ENCODE assay signal across 12 cellular contexts in the genomic region with DNA sequence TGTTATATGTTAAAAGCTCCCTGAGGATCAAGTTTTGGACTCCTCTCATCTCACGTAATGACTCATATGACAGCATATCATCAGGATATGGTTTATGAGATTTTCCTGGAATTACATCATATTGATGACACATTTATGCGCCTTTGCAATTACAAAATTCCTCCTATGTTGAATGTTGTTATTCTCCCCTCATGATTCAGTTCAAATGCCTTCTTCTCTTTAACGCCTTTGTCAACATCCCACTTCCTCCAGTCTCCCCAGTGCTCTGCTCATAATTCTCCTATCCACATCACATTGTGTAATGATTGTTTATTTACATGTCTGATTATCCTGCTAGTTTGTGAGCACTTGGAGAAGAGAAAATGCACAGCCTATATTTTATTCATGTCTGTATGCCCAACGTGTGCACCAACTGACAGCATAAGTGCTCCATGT.
DNase-seq lines count a peak whose midpoint lies in the region; ATAC-seq and TF ChIP-seq lines count a peak whose summit lies in the region.
"Had no signal": no experiment of that assay in that cellular context is flagged by ENCODE, and none has a peak within 500 bp of the region (broad histone marks: within the 10 kb centered on the region; RNA-seq: fewer than 3 reads in every experiment).

No MANE protein-coding gene starts in this region.

- no peak overlapping the region for H3K9ac ChIP-seq in SK-N-MC (ENCODE audit: insufficient read length)

- no peak for ATAC-seq in activated T-cell treated with anti-CD3 and anti-CD28 coated beads, Interleukin-2, amount 50 U/mL, for 4 hours
- ATAC-seq in GM19455 (IDR thresholded peaks at IDR 0.05; ENCODE audit: unreplicated experiment) = no peak
- ATAC-seq: stimulated activated naive CD8-positive, alpha-beta T cell treated with anti-CD3 and anti-CD28 coated beads, Interleukin-15, Interleukin-2, amounts not matched to agents 100 U/mL and 50 U/mL, for 24 hours had no signal

- H3K27me3 ChIP-seq in uterus = no peaks in the 10 kb centered on the region

- H3K27ac ChIP-seq in SK-N-MC (peak overlapping the region; percentile 20), uterus (peak overlapping the region; percentile 43 to 44)
- H3K27ac ChIP-seq: psoas muscle had no signal

- H3K4me1 Mint-ChIP-seq in activated T-cell treated with anti-CD3 and anti-CD28 coated beads, Interleukin-2, amount 50 U/mL, for 4 hours (ENCODE audit: low read depth) = peaks cover 2% of the 10 kb centered on the region

- no peaks in the 10 kb centered on the region for H3K9me3 Mint-ChIP-seq in activated T-cell treated with anti-CD3 and anti-CD28 coated beads, Interleukin-2, amount 50 U/mL, for 4 hours
- H3K9me3 Mint-ChIP-seq: activated T-helper 1 cell treated with anti-CD3 and anti-CD28 coated beads, Interleukin-12 subunit alpha, Interleukin-12 subunit beta, Interleukin-2, Interleukin-4 antibody, amounts not matched to agents 30 ng/mL and 10 ng/mL and 1 ng/mL, durations not matched to agents 14 hours and 24 hours and 36 hours; CD4-positive, alpha-beta T cell had no signal

- peak; percentile 36 for DNase-seq in SIG-M5 treated with dmso at 0.1 percent for 504 hours (lab: John Stamatoyannopoulos, UW; ENCODE audit: unreplicated experiment)
- DNase-seq in SIG-M5 (lab: John Stamatoyannopoulos, UW) = no peak
- peak; percentile 48 for DNase-seq in SK-N-MC (ENCODE audit: low read depth, low spot score)
- peak; percentile 99 for DNase-seq in fibroblast of villous mesenchyme (ENCODE audit: low read depth)
- DNase-seq in uterus = no peak
- DNase-seq in activated T-cell treated with anti-CD3 and anti-CD28 coated beads, Interleukin-2, amount 50 U/mL, for 4 hours = no peak
- DNase-seq in UCSD-AML1 (lab: John Stamatoyannopoulos, UW; ENCODE audit: unreplicated experiment) = no peak
- DNase-seq: CD4-positive, alpha-beta T cell; psoas muscle; stimulated activated naive CD8-positive, alpha-beta T cell treated with anti-CD3 and anti-CD28 coated beads, Interleukin-15, Interleukin-2, amounts not matched to agents 100 U/mL and 50 U/mL, for 24 hours had no signal

- H3K9me3 ChIP-seq in SK-N-MC (ENCODE audit: low read depth, low read length) (no peaks in the 10 kb centered on the region), uterus (no peaks in the 10 kb centered on the region)
- H3K9me3 ChIP-seq: psoas muscle had no signal

- TF ChIP-seq POLR2A in uterus (IDR thresholded peaks at IDR 0.05) = no peak

- H3K4me3 ChIP-seq in SK-N-MC (no peak overlapping the region), fibroblast of villous mesenchyme (ENCODE audit: low read depth, low read length) (no peak overlapping the region), uterus (no peak overlapping the region)
- H3K4me3 ChIP-seq: psoas muscle had no signal

- TF ChIP-seq CTCF in fibroblast of villous mesenchyme (IDR thresholded peaks at IDR 0.05; ENCODE audit: insufficient read depth, low read depth, low read length) (no peak), uterus (IDR thresholded peaks at IDR 0.05) (no peak)

- H3K36me3 Mint-ChIP-seq in activated T-cell treated with anti-CD3 and anti-CD28 coated beads, Interleukin-2, amount 50 U/mL, for 4 hours (ENCODE audit: insufficient read depth) = no peaks in the 10 kb centered on the region

- H3K36me3 ChIP-seq in SK-N-MC (ENCODE audit: insufficient read depth, low read length) = peaks cover 3% of the 10 kb centered on the region; the same call in 1 of the 2 replicates
- H3K36me3 ChIP-seq in uterus = no peaks in the 10 kb centered on the region

- no peak overlapping the region for H3K4me3 Mint-ChIP-seq in activated T-cell treated with anti-CD3 and anti-CD28 coated beads, Interleukin-2, amount 50 U/mL, for 4 hours
- H3K4me3 Mint-ChIP-seq: activated T-helper 1 cell treated with anti-CD3 and anti-CD28 coated beads, Interleukin-12 subunit alpha, Interleukin-12 subunit beta, Interleukin-2, Interleukin-4 antibody, amounts not matched to agents 30 ng/mL and 10 ng/mL and 1 ng/mL, durations not matched to agents 14 hours and 24 hours and 36 hours; CD4-positive, alpha-beta T cell had no signal

- no peaks in the 10 kb centered on the region for H3K4me1 ChIP-seq in uterus
- H3K4me1 ChIP-seq: psoas muscle had no signal

- H3K27me3 Mint-ChIP-seq in activated T-cell treated with anti-CD3 and anti-CD28 coated beads, Interleukin-2, amount 50 U/mL, for 4 hours (ENCODE audit: low read depth) = no peaks in the 10 kb centered on the region
- H3K27me3 Mint-ChIP-seq: CD4-positive, alpha-beta T cell had no signal

- intact Hi-C loops in uterus (cut with DNase I; ENCODE audit: low total_unique reads) = no loop called here

Comparison
In these comparisons a context has a peak if more than half of its experiments do, and no peak if none do; other contexts are left out.
1. DNase-seq: peak in SIG-M5 treated with dmso at 0.1 percent for 504 hours (single experiment), SK-N-MC (single experiment) and fibroblast of villous mesenchyme (single experiment); none in SIG-M5 (single experiment), uterus (0 of 2), activated T-cell treated with anti-CD3 and anti-CD28 coated beads, Interleukin-2, amount 50 U/mL, for 4 hours (single experiment) and UCSD-AML1 (single experiment).